Comparison of ENCODE assay signal across 10 cellular contexts in genomic region chr15:67089218-67090193, GRCh38. TPM values are rescaled to one million over a fixed set of nuclear protein-coding genes. Genes with fewer than 3 reads are reported as not detected.
DNase-seq lines count a peak whose midpoint lies in the region; ATAC-seq and TF ChIP-seq lines count a peak whose summit lies in the region.
"Had no signal": no experiment of that assay in that cellular context is flagged by ENCODE, and none has a peak within 500 bp of the region (broad histone marks: within the 10 kb centered on the region; RNA-seq: fewer than 3 reads in every experiment).

No MANE protein-coding gene starts in this region.

- peak overlapping the region; percentile 6 to 84 (median 83) for H3K4me3 Mint-ChIP-seq in CD8-positive, alpha-beta memory T cell

- no peak for TF ChIP-seq POLR2A in vagina (IDR thresholded peaks at IDR 0.05)

- peaks cover 0 to 47% (median 5%) of the 10 kb centered on the region in 3 donors for H3K36me3 Mint-ChIP-seq in CD8-positive, alpha-beta memory T cell

- H3K4me3 ChIP-seq in CD8-positive, alpha-beta memory T cell (ENCODE audit: low read length), result no peak overlapping the region
- H3K4me3 ChIP-seq in choroid plexus epithelial cell (ENCODE audit: low read depth, low read length) (no peak overlapping the region), vagina (no peak overlapping the region)

- peak overlapping the region; percentile 72 for H3K27ac ChIP-seq in CD8-positive, alpha-beta memory T cell (ENCODE audit: low read depth, low read length)
- no peak overlapping the region for H3K27ac ChIP-seq in vagina

- peaks cover 90% of the 10 kb centered on the region for H3K4me1 ChIP-seq in CD8-positive, alpha-beta memory T cell (ENCODE audit: insufficient read depth, low read length)
- peaks cover 98% of the 10 kb centered on the region for H3K4me1 ChIP-seq in vagina

- intact Hi-C loops in vagina (cut with DNase I), result no loop called here

- no peak for DNase-seq in CD8-positive, alpha-beta memory T cell
- DNase-seq in NCI-H226 (peak; percentile 94), choroid plexus epithelial cell (ENCODE audit: low read depth) (peak; percentile 72), occipital lobe (lab: John Stamatoyannopoulos, UW) (peak; percentile 47), vagina (ENCODE audit: extremely low spot score in 2 of 2) (no peak), medulla oblongata (ENCODE audit: extremely low spot score) (no peak)
- DNase-seq: hypothalamus; stimulated activated naive CD4-positive, alpha-beta T cell treated with Interleukin-2 at 50 U/mL for 16 hours had no signal

- CTCF ChIA-PET in CD8-positive, alpha-beta memory T cell (lab: Charles Lee), result interaction anchor here (1.0 to 1.2 kb wide), 4 partner anchors 12 to 23 kb away, joined by 3 to 6 read pairs (median 3); partner anchors contain the start of gene SMAD3

- POLR2A ChIA-PET in CD8-positive, alpha-beta memory T cell (lab: Charles Lee), result interaction anchor here (3.5 kb wide), 1 partner anchor 12 kb away, joined by 19 read pairs; no protein-coding TSS in a partner anchor

- no peaks in the 10 kb centered on the region for H3K27me3 ChIP-seq in CD8-positive, alpha-beta memory T cell (ENCODE audit: insufficient read depth, low read length, poor library complexity, severe bottlenecking)
- H3K27me3 ChIP-seq in vagina, result no peaks in the 10 kb centered on the region

- H3K27ac Mint-ChIP-seq in CD8-positive, alpha-beta memory T cell, result peak overlapping the region in 7 of 8 donors; percentile 81 to 97 (median 97)

- H3K36me3 ChIP-seq in CD8-positive, alpha-beta memory T cell (ENCODE audit: insufficient read depth, low read length), result no peaks in the 10 kb centered on the region
- no peaks in the 10 kb centered on the region for H3K36me3 ChIP-seq in vagina

- no peak for ATAC-seq in HG03432 (IDR thresholded peaks at IDR 0.05; ENCODE audit: unreplicated experiment)
- ATAC-seq in GM21390 (IDR thresholded peaks at IDR 0.05; ENCODE audit: unreplicated experiment), result no peak

- peaks cover 0 to 2% of the 10 kb centered on the region in 2 donors for H3K27me3 Mint-ChIP-seq in CD8-positive, alpha-beta memory T cell

- no peak for TF ChIP-seq CTCF in choroid plexus epithelial cell (conservative IDR thresholded peaks at IDR 0.05; ENCODE audit: low read depth, low read length)
- TF ChIP-seq CTCF in vagina (IDR thresholded peaks at IDR 0.05), result no peak

- H3K4me1 Mint-ChIP-seq in CD8-positive, alpha-beta memory T cell, result peaks cover 91 to 100% (median 93%) of the 10 kb centered on the region in 3 donors

- H3K9me3 ChIP-seq in CD8-positive, alpha-beta memory T cell (ENCODE audit: low read length), result no peaks in the 10 kb centered on the region
- no peaks in the 10 kb centered on the region for H3K9me3 ChIP-seq in vagina

- H3K9me3 Mint-ChIP-seq in CD8-positive, alpha-beta memory T cell, result no peaks in the 10 kb centered on the region

RNA-seq across cellular contexts. Expression of gene SMAD3, which starts 24.1 kb away (rescaled TPM):
- total RNA-seq in CD8-positive, alpha-beta memory T cell, result 10 to 100 TPM; 30.2 to 34.2 TPM
- 31.7 TPM for polyA plus RNA-seq in CD8-positive, alpha-beta memory T cell
- 2.5 TPM for total RNA-seq in occipital lobe
- 53.5 TPM for total RNA-seq in vagina

Comparison
In these comparisons a context has a peak if more than half of its experiments do, and no peak if none do; other contexts are left out.
1. DNase-seq: peak in NCI-H226 (single experiment), choroid plexus epithelial cell (single experiment) and occipital lobe (single experiment); none in CD8-positive, alpha-beta memory T cell (0 of 5), vagina (0 of 2) and medulla oblongata (single experiment).